In the genomic region with DNA sequence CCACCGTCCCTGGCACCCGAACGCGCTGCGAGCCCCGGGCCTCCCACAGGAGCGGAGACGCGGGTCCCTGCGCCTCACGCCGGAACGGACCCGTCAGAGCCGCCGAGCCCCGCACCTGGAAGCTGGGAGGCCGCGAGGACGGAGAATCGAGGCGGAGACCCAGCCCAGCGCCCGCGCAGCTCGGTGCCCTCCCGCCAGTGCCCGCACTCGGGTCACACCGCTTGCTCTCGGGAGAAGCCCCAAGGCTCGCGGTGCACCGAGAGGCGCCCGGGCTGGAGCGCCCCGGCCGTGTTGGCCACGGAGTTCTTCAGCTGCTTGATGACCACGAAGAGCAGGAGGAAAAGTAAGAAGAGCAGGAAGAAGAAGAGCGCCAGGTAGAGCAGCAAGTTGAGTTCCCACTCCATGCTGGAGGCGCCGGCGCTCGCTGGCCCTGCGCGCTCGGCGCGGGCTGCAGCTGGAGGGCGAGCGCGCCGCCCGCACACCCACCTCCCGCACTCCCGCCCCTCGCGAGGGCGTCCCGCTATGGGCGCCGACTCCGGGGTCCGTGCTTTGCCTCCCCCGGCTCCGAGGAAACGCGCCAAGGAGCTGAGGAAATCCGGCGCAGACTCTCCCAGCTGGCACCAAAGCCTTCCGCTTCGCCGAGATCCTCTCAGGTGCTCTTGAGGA, we compare ENCODE assay signal across 9 cellular contexts. TPM values are rescaled to one million over a fixed set of nuclear protein-coding genes. Genes with fewer than 3 reads are reported as not detected.
A peak's percentile ranks its signal among the peaks of the same experiment; 100 is the strongest.
DNase-seq lines count a peak whose midpoint lies in the region; ATAC-seq, FAIRE-seq and TF ChIP-seq lines count a peak whose summit lies in the region.
"Had no signal": no experiment of that assay in that cellular context is flagged by ENCODE, and none has a peak within 500 bp of the region (broad histone marks: within the 10 kb centered on the region; RNA-seq: fewer than 3 reads in every experiment).

A gene (minus strand): TSS at position 463 of the 666 bp plus-strand sequence. CDS start 59 bp downstream, at position 404.

- peak; percentile 69 to 81 for ATAC-seq in A549
- ATAC-seq in lower lobe of right lung: peak; percentile 52 to 74
- ATAC-seq in GM21515 (IDR thresholded peaks at IDR 0.05; ENCODE audit: unreplicated experiment): no peak
- ATAC-seq in HG03045 (IDR thresholded peaks at IDR 0.05; ENCODE audit: unreplicated experiment): no peak

- H3K9me3 Mint-ChIP-seq in MCF 10A (ENCODE audit: unreplicated experiment): no peaks in the 10 kb centered on the region

- POLR2A ChIA-PET in A549 (lab: Yijun Ruan, JAX): interaction anchor here (0.8 kb wide), 1 partner anchor 36 kb away, joined by 3 read pairs; a partner anchor contains a TSS
- POLR2A ChIA-PET in MCF 10A (lab: Yijun Ruan, JAX): interaction anchor here (0.7 to 1.5 kb wide), 2 partner anchors 9 to 12 kb away, joined by 3 read pairs; no protein-coding TSS in a partner anchor

- H3K27me3 Mint-ChIP-seq in MCF 10A (ENCODE audit: insufficient read depth, unreplicated experiment): no peaks in the 10 kb centered on the region

- H3K4me1 ChIP-seq in A549 (no peaks in the 10 kb centered on the region), lower lobe of right lung (peaks cover 5% of the 10 kb centered on the region)

- H3K4me2 ChIP-seq in A549: peak within 1 kb of the TSS; percentile 91

- H3K4me1 Mint-ChIP-seq in MCF 10A (ENCODE audit: insufficient read depth, unreplicated experiment): peaks cover 9% of the 10 kb centered on the region

- no peaks in the 10 kb centered on the region for H3K36me3 Mint-ChIP-seq in MCF 10A (ENCODE audit: insufficient read depth, unreplicated experiment)

- H3K27ac Mint-ChIP-seq in MCF 10A (ENCODE audit: low read depth, unreplicated experiment): no peak within 1 kb of the TSS

- no peak for FAIRE-seq in A549 (lab: Jason Lieb, UNC)

- no peak for TF ChIP-seq CTCF in A549 (IDR thresholded peaks at IDR 0.05)
- no peak for TF ChIP-seq CTCF in MCF 10A (IDR thresholded peaks at IDR 0.05; ENCODE audit: unreplicated experiment)
- no peak for TF ChIP-seq CTCF in lower lobe of right lung (IDR thresholded peaks at IDR 0.05)

- peak within 1 kb of the TSS; percentile 44 to 71; a peak in 3 of 6 replicates for H3K27ac ChIP-seq in A549
- H3K27ac ChIP-seq in lower lobe of right lung: no peak within 1 kb of the TSS

- H3K9me3 ChIP-seq in A549 (no peaks in the 10 kb centered on the region), lower lobe of right lung (no peaks in the 10 kb centered on the region)

- H3K4me3 ChIP-seq in A549 (peak within 1 kb of the TSS; percentile 53), H7 (ENCODE audit: insufficient read depth, low read depth, low read length) (peak within 1 kb of the TSS; percentile 62), lower lobe of right lung (peak within 1 kb of the TSS; percentile 47)

- intact Hi-C loops in MCF 10A (cut with micrococcal nuclease): no loop called here
- intact Hi-C loops in lower lobe of right lung (cut with DNase I): no loop called here

- 13% methylated on average over 28 of the region's 75 CpGs for WGBS in A549 (ENCODE audit: missing lambda C conversion rate)

- H3K27me3 ChIP-seq in H7 (ENCODE audit: control insufficient read depth, insufficient read depth, low read length): peaks cover 63% of the 10 kb centered on the region
- H3K27me3 ChIP-seq in lower lobe of right lung (ENCODE audit: low read depth): peaks cover 24% of the 10 kb centered on the region

- no peak for TF ChIP-seq POLR2A in A549 (IDR thresholded peaks at IDR 0.05; ENCODE audit: low read length)

- CTCF ChIA-PET in A549 (lab: Yijun Ruan, JAX): no interaction called here
- CTCF ChIA-PET in MCF 10A (lab: Yijun Ruan, JAX): interaction anchor here (0.7 to 1.5 kb wide), 4 partner anchors 12 to 230 kb away, joined by 3 to 6 read pairs (median 3); no protein-coding TSS in a partner anchor

- no TSS peak for BruUV-seq in MCF 10A (replicated peaks; lab: Mats Ljungman, UMichigan)

- no peak for TF ChIP-seq RAD21 in A549 (conservative IDR thresholded peaks at IDR 0.05 in 1 of 2, IDR thresholded peaks at IDR 0.05 in 1 of 2)

- no peak for TF ChIP-seq EP300 in A549 (IDR thresholded peaks at IDR 0.05)

- no peaks in the 10 kb centered on the region for H3K36me3 ChIP-seq in H7 (replicated peaks; ENCODE audit: control insufficient read depth, insufficient read depth, low read length)
- H3K36me3 ChIP-seq in lower lobe of right lung: no peaks in the 10 kb centered on the region

- H3K4me3 Mint-ChIP-seq in MCF 10A (ENCODE audit: unreplicated experiment): peak within 1 kb of the TSS; percentile 65

- DNase-seq in A549 (ENCODE audit: low read depth in 1 of 2, low spot score in 1 of 2): no peak
- peak; percentile 77 for DNase-seq in H7
- no peak for DNase-seq in MCF 10A (ENCODE audit: unreplicated experiment)
- peak; percentile 48 for DNase-seq in lower lobe of right lung
- DNase-seq in middle frontal gyrus (ENCODE audit: extremely low spot score, low spot score): no peak
- no peak for DNase-seq in stimulated activated CD8-positive, alpha-beta memory T cell treated with anti-CD3 and anti-CD28 coated beads, Interleukin-4, amount 100 ng/mL, for 48 hours

TF ChIP-seq in A549, 52 proteins besides CTCF, POLR2A, EP300 and RAD21:
- TF ChIP-seq NPAS2 (CRISPR knock-in tag; IDR thresholded peaks at IDR 0.05; ENCODE audit: borderline replicate concordance) (no peak), JUNB (IDR thresholded peaks at IDR 0.05) (no peak), GATA3 (IDR thresholded peaks at IDR 0.05; ENCODE audit: borderline replicate concordance) (no peak), EHMT2 (IDR thresholded peaks at IDR 0.05; ENCODE audit: low read depth) (no peak), MYC (IDR thresholded peaks at IDR 0.05; ENCODE audit: borderline replicate concordance, low read length) (no peak), RFX5 (IDR thresholded peaks at IDR 0.05) (no peak), MAZ (IDR thresholded peaks at IDR 0.05; ENCODE audit: borderline replicate concordance, low read depth, low read length) (no peak), TP53 (CRISPR knock-in tag; IDR thresholded peaks at IDR 0.05) (no peak), HDAC2 (IDR thresholded peaks at IDR 0.05) (no peak), KDM1A (IDR thresholded peaks at IDR 0.05; ENCODE audit: low read depth) (no peak), FOSB (CRISPR knock-in tag; IDR thresholded peaks at IDR 0.05) (no peak), CBX2 (IDR thresholded peaks at IDR 0.05; ENCODE audit: borderline replicate concordance, low read depth) (no peak), MAFK (IDR thresholded peaks at IDR 0.05; ENCODE audit: partially characterized antibody) (no peak), EHF (CRISPR knock-in tag; IDR thresholded peaks at IDR 0.05) (no peak)
- TF ChIP-seq, protein P1, sequence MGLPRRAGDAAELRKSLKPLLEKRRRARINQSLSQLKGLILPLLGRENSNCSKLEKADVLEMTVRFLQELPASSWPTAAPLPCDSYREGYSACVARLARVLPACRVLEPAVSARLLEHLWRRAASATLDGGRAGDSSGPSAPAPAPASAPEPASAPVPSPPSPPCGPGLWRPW (IDR thresholded peaks at IDR 0.05): no peak
- TF ChIP-seq, protein P2, sequence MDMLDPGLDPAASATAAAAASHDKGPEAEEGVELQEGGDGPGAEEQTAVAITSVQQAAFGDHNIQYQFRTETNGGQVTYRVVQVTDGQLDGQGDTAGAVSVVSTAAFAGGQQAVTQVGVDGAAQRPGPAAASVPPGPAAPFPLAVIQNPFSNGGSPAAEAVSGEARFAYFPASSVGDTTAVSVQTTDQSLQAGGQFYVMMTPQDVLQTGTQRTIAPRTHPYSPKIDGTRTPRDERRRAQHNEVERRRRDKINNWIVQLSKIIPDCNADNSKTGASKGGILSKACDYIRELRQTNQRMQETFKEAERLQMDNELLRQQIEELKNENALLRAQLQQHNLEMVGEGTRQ (IDR thresholded peaks at IDR 0.05): no peak

RNA-seq across cellular contexts. Expression of the gene that starts here (rescaled TPM):
- polyA plus RNA-seq in A549 (2011; rRNA removed) (0.12 TPM in 2 replicates), A549 (2017; fragmentation: RNase III; extraction: RNeasy Plus Mini Kit Qiagen cat#74134 plus additional on column Dnase treatment) (0.38 to 0.45 TPM (median 0.41 TPM) in 3 replicates)
- polyA plus RNA-seq in A549 (2012; cell fraction: cytosol; rRNA removed): 0.03 and 0.13 TPM in 2 replicates
- polyA plus RNA-seq in A549 (2012; cell fraction: nucleus; rRNA removed): 0.02 TPM in 1 of 2 replicates, not detected in the other
- polyA minus RNA-seq in A549 (2011; rRNA and poly(A)+ RNA removed): not detected in 2 replicates
- not detected in 2 replicates for total RNA-seq in H7 (2014; rRNA removed; shearing (Covaris generic))
- total RNA-seq in MCF 10A (2022) (not detected in 2 replicates), lower lobe of right lung (0.18 TPM)
- total RNA-seq: activated CD8-positive, alpha-beta memory T cell treated with anti-CD3 and anti-CD28 coated beads for 36 hours had no signal

Comparison
In these comparisons a context has a peak if more than half of its experiments do, and no peak if none do; other contexts are left out.
1. Peak in ATAC-seq, H3K4me3 ChIP-seq, H3K27ac ChIP-seq and H3K4me2 ChIP-seq in A549; RNA of the gene not detected or under 1 TPM.
2. Peak in DNase-seq and H3K4me3 ChIP-seq in H7; RNA of the gene not detected or under 1 TPM.
3. Peak in DNase-seq, ATAC-seq and H3K4me3 ChIP-seq in lower lobe of right lung; RNA of the gene not detected or under 1 TPM.